Comparison of ENCODE assay signal across 13 cellular contexts in genomic region chr2:216306868-216307267, GRCh38.
"Had no signal": no experiment of that assay in that cellular context is flagged by ENCODE, and none has a peak within 500 bp of the region (broad histone marks: within the 10 kb centered on the region; RNA-seq: fewer than 3 reads in every experiment).

No MANE protein-coding gene starts in this region.

- H3K36me3 ChIP-seq: brain microvascular endothelial cell, neutrophil, tibial nerve, uterus had no signal

- H3K4me1 ChIP-seq: tibial nerve, uterus had no signal

- H3K4me3 ChIP-seq: tibial nerve, uterus had no signal

- H3K27me3 ChIP-seq: brain microvascular endothelial cell, neutrophil, uterus had no signal

- DNase-seq: activated CD4-positive, alpha-beta T cell treated with anti-CD3 and anti-CD28 coated beads, Interleukin-2, amount 10 ng/mL, durations not matched to agents 7 days and 5 days; activated naive CD8-positive, alpha-beta T cell treated with anti-CD3 and anti-CD28 coated beads for 36 hours; amygdala; brain microvascular endothelial cell; effector memory CD4-positive, alpha-beta T cell; head of caudate nucleus; stimulated activated CD4-positive, alpha-beta T cell treated with anti-CD3 and anti-CD28 coated beads, Interleukin-4, amount 100 ng/mL, for 24 hours; stimulated activated naive CD4-positive, alpha-beta T cell; substantia nigra; uterus had no signal

- H3K27ac ChIP-seq: brain microvascular endothelial cell, epithelial cell of prostate, neutrophil, tibial nerve, uterus had no signal

- H3K9me3 ChIP-seq: neutrophil, tibial nerve, uterus had no signal
